In the genomic region with DNA sequence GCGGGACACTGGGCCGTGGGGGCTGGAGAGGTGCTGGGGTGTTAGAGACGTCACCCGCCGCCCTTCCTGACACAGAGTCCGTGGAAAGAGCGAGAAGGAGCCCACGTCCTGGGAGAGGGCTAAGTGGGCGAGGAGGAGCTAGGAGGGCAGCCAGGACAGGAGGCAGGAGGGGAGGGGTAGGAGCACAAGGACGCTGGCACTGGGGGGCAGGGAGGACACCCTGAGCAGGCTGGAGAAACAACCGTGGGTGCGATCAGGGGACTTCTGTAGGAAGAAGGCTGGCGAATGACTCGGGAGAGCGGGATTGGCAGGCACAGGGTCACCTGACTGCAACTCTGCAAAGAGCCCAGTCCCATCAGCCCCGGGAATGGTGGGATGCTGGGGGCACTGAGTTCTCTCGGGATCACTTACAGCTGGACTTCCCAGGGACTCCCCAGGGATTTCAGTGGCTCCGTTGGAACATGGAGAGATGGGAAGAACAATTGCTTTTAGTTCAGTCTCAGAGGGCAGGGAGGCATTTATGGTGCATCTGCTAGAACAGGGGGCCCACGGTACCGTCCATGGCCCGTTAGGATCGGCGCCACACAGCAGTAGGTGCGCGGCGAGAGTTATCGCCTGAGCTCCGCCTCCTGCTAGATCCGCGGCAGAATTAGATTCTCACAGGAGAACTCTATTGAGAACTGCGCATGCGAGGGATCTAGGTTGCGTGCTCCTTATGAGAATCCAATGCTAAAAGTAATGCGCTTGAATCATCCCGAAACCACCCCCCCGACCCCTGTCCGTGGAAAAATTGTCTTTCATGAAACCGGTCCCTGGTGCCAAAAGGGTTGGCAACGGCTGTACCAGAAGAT, we compare ENCODE assay signal across 9 cellular contexts. TPM values are rescaled to one million over a fixed set of nuclear protein-coding genes. Genes with fewer than 3 reads are reported as not detected.
DNase-seq lines count a peak whose midpoint lies in the region; ATAC-seq and TF ChIP-seq lines count a peak whose summit lies in the region.
"Had no signal": no experiment of that assay in that cellular context is flagged by ENCODE, and none has a peak within 500 bp of the region (broad histone marks: within the 10 kb centered on the region; RNA-seq: fewer than 3 reads in every experiment).

No MANE protein-coding gene starts in this region.

- TF ChIP-seq CTCF in right lobe of liver (IDR thresholded peaks at IDR 0.05) (no peak), transverse colon (IDR thresholded peaks at IDR 0.05) (no peak)

- H3K27me3 Mint-ChIP-seq in CD4-positive, alpha-beta memory T cell = peaks cover 0 to 7% of the 10 kb centered on the region in 2 donors

- H3K9me3 Mint-ChIP-seq in CD4-positive, alpha-beta memory T cell = no peaks in the 10 kb centered on the region

- intact Hi-C loops in CD4-positive, alpha-beta memory T cell (cut with micrococcal nuclease) = loop anchor here (10.0 kb wide), 1 partner anchor 663 kb away; no protein-coding TSS in a partner anchor
- intact Hi-C loops in right lobe of liver (cut with DNase I) = loop anchor here in 1 of 2 donors (10.0 kb wide), 1 partner anchor 313 kb away; no protein-coding TSS in a partner anchor
- intact Hi-C loops in transverse colon (cut with DNase I; ENCODE audit: low total_unique reads) = no loop called here

- H3K36me3 ChIP-seq in CD4-positive, alpha-beta memory T cell (ENCODE audit: insufficient read depth, low read length) = peaks cover 18% of the 10 kb centered on the region
- H3K36me3 ChIP-seq in right lobe of liver (peaks cover 0 to 16% (median 9%) of the 10 kb centered on the region in 4 donors), transverse colon (peaks cover 0 to 15% (median 7%) of the 10 kb centered on the region in 4 donors)

- H3K9me3 ChIP-seq in CD4-positive, alpha-beta memory T cell (ENCODE audit: control insufficient read depth in 1 of 2, low read length in 2 of 2) = no peaks in the 10 kb centered on the region
- H3K9me3 ChIP-seq in right lobe of liver (no peaks in the 10 kb centered on the region), transverse colon (no peaks in the 10 kb centered on the region)
- H3K9me3 ChIP-seq: HAP-1 had no signal

- WGBS in right lobe of liver (ENCODE audit: insufficient coverage, low coverage, low lambda C conversion rate, missing lambda C conversion rate) = 47% methylated on average over 22 of the region's 39 CpGs
- WGBS in transverse colon (ENCODE audit: low coverage in 1 of 2), 2 donors = 40 to 44% methylated on average over 15 to 39 of the region's 39 CpGs

- H3K4me1 Mint-ChIP-seq in CD4-positive, alpha-beta memory T cell = peaks cover 11 to 28% (median 15%) of the 10 kb centered on the region in 4 donors

- H3K27me3 ChIP-seq in CD4-positive, alpha-beta memory T cell (ENCODE audit: insufficient read depth, low read length) = no peaks in the 10 kb centered on the region
- H3K27me3 ChIP-seq in right lobe of liver (no peaks in the 10 kb centered on the region), transverse colon (no peaks in the 10 kb centered on the region)

- ATAC-seq in right lobe of liver = peak; percentile 31 to 66 (median 52)

- TF ChIP-seq POLR2A in right lobe of liver (IDR thresholded peaks at IDR 0.05) (no peak), transverse colon (IDR thresholded peaks at IDR 0.05) (no peak)

- POLR2A ChIA-PET in CD4-positive, alpha-beta memory T cell (lab: Charles Lee; ENCODE audit: partially characterized antibody) = interaction anchor here (0.7 kb wide), 1 partner anchor 47 kb away, joined by 3 read pairs; the partner anchor contains the start of genes LYSET and MOAP1

- H3K4me1 ChIP-seq in CD4-positive, alpha-beta memory T cell (ENCODE audit: insufficient read depth, low read length) = peaks cover 10% of the 10 kb centered on the region
- H3K4me1 ChIP-seq in right lobe of liver = no peaks in the 10 kb centered on the region
- H3K4me1 ChIP-seq in transverse colon = peaks cover 0 to 9% (median 6%) of the 10 kb centered on the region in 4 donors
- H3K4me1 ChIP-seq: HAP-1 had no signal

- CTCF ChIA-PET in CD4-positive, alpha-beta memory T cell (lab: Charles Lee; ENCODE audit: partially characterized antibody) = no interaction called here

- H3K36me3 Mint-ChIP-seq in CD4-positive, alpha-beta memory T cell = peaks cover 24 to 26% of the 10 kb centered on the region in 2 donors

- peak overlapping the region in 3 of 7 donors; percentile 4 to 36 (median 22) for H3K27ac Mint-ChIP-seq in CD4-positive, alpha-beta memory T cell

- no peak overlapping the region for H3K27ac ChIP-seq in CD4-positive, alpha-beta memory T cell (ENCODE audit: low read depth, low read length)
- H3K27ac ChIP-seq in right lobe of liver (no peak overlapping the region), transverse colon (no peak overlapping the region)

- in situ Hi-C loops in transverse colon (cut with MboI; ENCODE audit: low pct_ligation_motif_present in 1 of 4, low pct_unique_long_range_greater_than_20kb in 1 of 4, low sequenced_read_pairs in 3 of 4) = loop anchor here in 1 of 4 donors (25.0 kb wide), 1 partner anchor 306 kb away; no protein-coding TSS in a partner anchor

- H3K4me3 Mint-ChIP-seq in CD4-positive, alpha-beta memory T cell = peak overlapping the region; percentile 24 to 75 (median 68)

- TF ChIP-seq EP300 in transverse colon (IDR thresholded peaks at IDR 0.05; ENCODE audit: low read depth) = no peak

- no peak overlapping the region for H3K4me3 ChIP-seq in CD4-positive, alpha-beta memory T cell (ENCODE audit: low read length in 2 of 2)
- H3K4me3 ChIP-seq in right lobe of liver (peak overlapping the region in 2 of 3 donors; percentile 0 to 26), transverse colon (peak overlapping the region; percentile 5 to 47 (median 26))
- H3K4me3 ChIP-seq: HAP-1 had no signal

- DNase-seq in CD4-positive, alpha-beta memory T cell = no peak
- DNase-seq in NCI-H146 (lab: John Stamatoyannopoulos, UW) (peak; percentile 60), astrocyte of the hippocampus (ENCODE audit: low read depth, low spot score) (peak; percentile 61), right lobe of liver (no peak), transverse colon (no peak), NOMO-1 treated with DMSO at 0.1 percent for 48 hours (lab: John Stamatoyannopoulos, UW; ENCODE audit: unreplicated experiment) (no peak)
- no peak for DNase-seq in stimulated activated naive CD4-positive, alpha-beta T cell treated with Interleukin-2 at 50 U/mL for 16 hours (lab: John Stamatoyannopoulos, UW)
- no peak for DNase-seq in activated effector memory CD4-positive, alpha-beta T cell treated with Interleukin-2 at 50 U/mL for 16 hours

RNA-seq across cellular contexts. Expression of gene UBR7, which starts 24.3 kb away (rescaled TPM):
- 10 to 100 TPM; 17.5 to 17.8 TPM for total RNA-seq in CD4-positive, alpha-beta memory T cell
- polyA plus RNA-seq in CD4-positive, alpha-beta memory T cell = 10 to 100 TPM; 28.5 to 47.8 TPM
- total RNA-seq in right lobe of liver (10 to 100 TPM in 2 of 6 experiments, 1 to 10 TPM in 4; 7.1 to 16.6 (median 8.4) TPM), transverse colon (10 to 100 TPM; 19.1 to 76.4 (median 23.8) TPM)

RNA-seq across cellular contexts. Expression of gene GON7, which starts 24.5 kb away (rescaled TPM):
- 10 to 100 TPM; 11.6 to 12.7 TPM for total RNA-seq in CD4-positive, alpha-beta memory T cell
- 10 to 100 TPM; 23.0 to 28.8 TPM for polyA plus RNA-seq in CD4-positive, alpha-beta memory T cell
- total RNA-seq in right lobe of liver (1 to 10 TPM; 4.1 to 9.0 (median 5.6) TPM), transverse colon (10 to 100 TPM in 2 of 4 donors, 1 to 10 TPM in 2; 4.5 to 29.4 (median 13.6) TPM)

RNA-seq across cellular contexts. Expression of gene LYSET, which starts 46.2 kb away (rescaled TPM):
- total RNA-seq in CD4-positive, alpha-beta memory T cell = 10 to 100 TPM; 20.2 to 24.0 TPM
- 10 to 100 TPM; 37.3 to 44.5 TPM for polyA plus RNA-seq in CD4-positive, alpha-beta memory T cell
- 10 to 100 TPM in 1 of 6 experiments, 1 to 10 TPM in 5; 4.0 to 11.0 (median 7.7) TPM for total RNA-seq in right lobe of liver
- 10 to 100 TPM in 1 of 4 donors, 1 to 10 TPM in 2, not detected in 1; 3.7 to 21.7 (median 9.1) TPM for total RNA-seq in transverse colon

RNA-seq across cellular contexts. Expression of gene MOAP1, which starts 46.7 kb away (rescaled TPM):
- total RNA-seq in CD4-positive, alpha-beta memory T cell = 10 to 100 TPM; 39.0 to 39.9 TPM
- polyA plus RNA-seq in CD4-positive, alpha-beta memory T cell = 100 to 1,000 TPM in 1 of 2 donors, 10 to 100 TPM in 1; 59.4 to 108 TPM
- total RNA-seq in right lobe of liver (10 to 100 TPM in 4 of 6 experiments, 1 to 10 TPM in 2; 9.4 to 13.5 (median 11.3) TPM), transverse colon (10 to 100 TPM in 2 of 4 donors, 1 to 10 TPM in 2; 2.2 to 28.1 (median 12.3) TPM)

Comparison
In these comparisons a context has a peak if more than half of its experiments do, and no peak if none do; other contexts are left out.
1. DNase-seq: peak in NCI-H146 (single experiment) and astrocyte of the hippocampus (single experiment); none in CD4-positive, alpha-beta memory T cell (0 of 5), right lobe of liver (0 of 3), transverse colon (single experiment), stimulated activated naive CD4-positive, alpha-beta T cell treated with Interleukin-2 at 50 U/mL for 16 hours (single experiment), activated effector memory CD4-positive, alpha-beta T cell treated with Interleukin-2 at 50 U/mL for 16 hours (single experiment) and NOMO-1 treated with DMSO at 0.1 percent for 48 hours (single experiment).
2. H3K4me3 ChIP-seq: peak in right lobe of liver (2 of 3) and transverse colon (4 of 4); none in CD4-positive, alpha-beta memory T cell (0 of 2).